In the genomic region with DNA sequence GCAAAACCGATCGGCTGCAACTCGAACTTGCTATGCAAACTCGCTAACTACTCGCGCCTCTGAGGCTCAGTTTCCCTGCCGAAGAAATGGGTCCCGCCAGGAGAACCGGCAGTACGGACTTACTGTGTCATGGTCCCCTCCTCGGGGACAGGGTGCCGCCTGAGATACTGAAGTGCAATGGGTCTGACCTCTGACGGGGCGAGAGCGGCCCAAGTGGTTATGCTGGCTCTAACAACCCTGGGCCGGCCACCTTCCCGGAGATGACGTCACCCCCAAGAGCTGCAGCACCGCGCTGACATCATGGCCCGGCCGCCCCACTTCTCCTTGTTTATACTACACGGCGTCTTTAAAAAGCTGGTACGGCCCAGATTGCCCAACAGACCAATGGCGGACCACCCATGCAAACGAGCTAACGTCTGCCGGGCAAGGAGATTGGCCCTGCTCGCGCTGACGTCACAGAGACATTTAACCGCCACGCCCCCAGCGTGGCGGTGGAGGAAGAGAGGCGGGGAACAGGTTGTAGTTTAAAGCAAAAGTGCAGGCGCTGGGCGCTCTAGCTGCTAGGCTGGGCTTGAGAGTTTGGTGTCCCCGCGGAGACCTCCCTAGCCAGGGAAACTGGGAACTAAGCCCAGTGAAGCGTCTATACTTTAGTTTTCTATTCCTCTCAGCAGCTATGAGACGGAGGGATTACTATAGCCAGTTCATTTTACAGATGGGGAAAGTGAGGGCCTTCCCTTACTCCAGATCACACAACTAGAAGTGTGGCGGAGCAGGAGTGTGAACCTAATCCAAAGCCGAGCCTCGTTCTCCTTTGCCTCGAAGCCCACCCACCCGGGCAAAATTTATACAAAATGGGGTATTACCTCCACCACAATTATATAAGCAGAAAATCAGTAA, we compare ENCODE assay signal across 8 cellular contexts. TPM values are rescaled to one million over a fixed set of nuclear protein-coding genes. Genes with fewer than 3 reads are reported as not detected.
DNase-seq lines count a peak whose midpoint lies in the region; ATAC-seq and TF ChIP-seq lines count a peak whose summit lies in the region.

No MANE protein-coding gene starts in this region.

- peak; percentile 99 for DNase-seq in CD1c-positive myeloid dendritic cell (ENCODE audit: extremely low spot score)
- DNase-seq in HK-2 (ENCODE audit: unreplicated experiment), result peak; percentile 93
- DNase-seq in NCI-H82 treated with DMSO at 0.1 percent for 48 hours (lab: John Stamatoyannopoulos, UW; ENCODE audit: unreplicated experiment), result peak; percentile 95
- DNase-seq in activated CD4-positive, alpha-beta memory T cell treated with anti-CD3 and anti-CD28 coated beads, Interleukin-2, amount 10 ng/mL, durations not matched to agents 7 days and 5 days, result peak; percentile 99
- peak; percentile 98 to 100 (median 100) for DNase-seq in dorsolateral prefrontal cortex
- DNase-seq in stimulated activated CD4-positive, alpha-beta T cell treated with anti-CD3 and anti-CD28 coated beads, Interleukin-4, amount 100 ng/mL, for 24 hours, result peak; percentile 98

- WGBS in liver, result 1% methylated on average over 48 of the region's 48 CpGs

- H3K27ac ChIP-seq in dorsolateral prefrontal cortex (peak overlapping the region; percentile 74 to 100 (median 98)), liver (ENCODE audit: low read depth in 1 of 2, low read length in 2 of 2) (peak overlapping the region; percentile 97 to 99)

- H3K4me3 Mint-ChIP-seq in activated CD4-positive, alpha-beta memory T cell treated with anti-CD3 and anti-CD28 coated beads, Interleukin-2, amount 10 ng/mL, durations not matched to agents 7 days and 5 days, result peak overlapping the region; percentile 97

- CTCF ChIA-PET in activated CD4-positive, alpha-beta memory T cell treated with anti-CD3 and anti-CD28 coated beads, Interleukin-2, amount 10 ng/mL, durations not matched to agents 7 days and 5 days (lab: Charles Lee), result interaction anchor here (1.0 to 6.6 kb wide), 11 partner anchors 8 to 183 kb away, joined by 3 to 73 read pairs (median 5); a partner anchor contains a TSS

- H3K9ac ChIP-seq in liver (ENCODE audit: low read depth in 1 of 2, low read length in 2 of 2), result peak overlapping the region; percentile 82 to 85

- no peaks in the 10 kb centered on the region for H3K9me3 Mint-ChIP-seq in activated CD4-positive, alpha-beta memory T cell treated with anti-CD3 and anti-CD28 coated beads, Interleukin-2, amount 10 ng/mL, durations not matched to agents 7 days and 5 days

- H3K27me3 ChIP-seq in dorsolateral prefrontal cortex, result no peaks in the 10 kb centered on the region
- no peaks in the 10 kb centered on the region for H3K27me3 ChIP-seq in liver (ENCODE audit: control insufficient read depth in 4 of 4, insufficient read depth in 4 of 4, low read length in 3 of 4)

- no peak for TF ChIP-seq RAD21 in liver (IDR thresholded peaks at IDR 0.05)

- H3K36me3 Mint-ChIP-seq in activated CD4-positive, alpha-beta memory T cell treated with anti-CD3 and anti-CD28 coated beads, Interleukin-2, amount 10 ng/mL, durations not matched to agents 7 days and 5 days (ENCODE audit: low read depth), result peaks cover 31% of the 10 kb centered on the region

- H3K4me1 Mint-ChIP-seq in activated CD4-positive, alpha-beta memory T cell treated with anti-CD3 and anti-CD28 coated beads, Interleukin-2, amount 10 ng/mL, durations not matched to agents 7 days and 5 days, result peaks cover 69% of the 10 kb centered on the region

- POLR2A ChIA-PET in activated CD4-positive, alpha-beta memory T cell treated with anti-CD3 and anti-CD28 coated beads, Interleukin-2, amount 10 ng/mL, durations not matched to agents 7 days and 5 days (lab: Charles Lee), result interaction anchor here (0.7 to 10.5 kb wide), 23 partner anchors 9 to 176 kb away, joined by 3 to 156 read pairs (median 3); a partner anchor contains a TSS

- peaks cover 19 to 49% (median 43%) of the 10 kb centered on the region in 4 donors for H3K4me1 ChIP-seq in liver (ENCODE audit: control insufficient read depth in 4 of 4, insufficient read depth in 4 of 4, low read length in 3 of 4)

- TF ChIP-seq CTCF in dorsolateral prefrontal cortex (IDR thresholded peaks at IDR 0.05 in 54 of 56, conservative IDR thresholded peaks at IDR 0.05 in 2 of 56; ENCODE audit: low read depth in 1 of 56, partially characterized antibody in 56 of 56) (peak in 10 of 56 donors; percentile 12 to 38 (median 14)), liver (IDR thresholded peaks at IDR 0.05; ENCODE audit: low read depth, low read length, missing input control) (no peak)

- no peaks in the 10 kb centered on the region for H3K36me3 ChIP-seq in liver (ENCODE audit: control insufficient read depth in 4 of 4, insufficient read depth in 3 of 4, low read depth in 1 of 4, low read length in 3 of 4)

- ATAC-seq in GM19455 (IDR thresholded peaks at IDR 0.05; ENCODE audit: unreplicated experiment), result peak; percentile 65

- peak overlapping the region; percentile 95 for H3K27ac Mint-ChIP-seq in activated CD4-positive, alpha-beta memory T cell treated with anti-CD3 and anti-CD28 coated beads, Interleukin-2, amount 10 ng/mL, durations not matched to agents 7 days and 5 days

- no peaks in the 10 kb centered on the region for H3K27me3 Mint-ChIP-seq in activated CD4-positive, alpha-beta memory T cell treated with anti-CD3 and anti-CD28 coated beads, Interleukin-2, amount 10 ng/mL, durations not matched to agents 7 days and 5 days

- intact Hi-C loops in dorsolateral prefrontal cortex (cut with DNase I), result loop anchor here (1.0 to 10.0 kb wide), 5 partner anchors 89 to 469 kb away; a partner anchor contains a TSS

- H3K4me3 ChIP-seq in dorsolateral prefrontal cortex (peak overlapping the region; percentile 72 to 100 (median 92)), liver (ENCODE audit: low read depth in 1 of 3, low read length in 3 of 3) (peak overlapping the region; percentile 78 to 94 (median 85))

- no peaks in the 10 kb centered on the region for H3K9me3 ChIP-seq in liver (ENCODE audit: control insufficient read depth in 4 of 4, low read length in 3 of 4)

TF ChIP-seq in liver, 16 proteins besides CTCF, POLR2A, EP300 and RAD21 (continues in another document):
- TF ChIP-seq GABPA (IDR thresholded peaks at IDR 0.05 in 1 of 2, conservative IDR thresholded peaks at IDR 0.05 in 1 of 2) (peak; percentile 64 to 81), HNF4G (IDR thresholded peaks at IDR 0.05) (no peak), FOXA2 (IDR thresholded peaks at IDR 0.05) (peak; percentile 61), YY1 (IDR thresholded peaks at IDR 0.05) (peak; percentile 97), RXRA (IDR thresholded peaks at IDR 0.05) (peak; percentile 13 to 33), JUND (IDR thresholded peaks at IDR 0.05) (peak; percentile 84 to 92)
- TF ChIP-seq, protein P1, sequence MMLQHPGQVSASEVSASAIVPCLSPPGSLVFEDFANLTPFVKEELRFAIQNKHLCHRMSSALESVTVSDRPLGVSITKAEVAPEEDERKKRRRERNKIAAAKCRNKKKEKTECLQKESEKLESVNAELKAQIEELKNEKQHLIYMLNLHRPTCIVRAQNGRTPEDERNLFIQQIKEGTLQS (IDR thresholded peaks at IDR 0.05), result peak; percentile 55
- TF ChIP-seq, protein P2, sequence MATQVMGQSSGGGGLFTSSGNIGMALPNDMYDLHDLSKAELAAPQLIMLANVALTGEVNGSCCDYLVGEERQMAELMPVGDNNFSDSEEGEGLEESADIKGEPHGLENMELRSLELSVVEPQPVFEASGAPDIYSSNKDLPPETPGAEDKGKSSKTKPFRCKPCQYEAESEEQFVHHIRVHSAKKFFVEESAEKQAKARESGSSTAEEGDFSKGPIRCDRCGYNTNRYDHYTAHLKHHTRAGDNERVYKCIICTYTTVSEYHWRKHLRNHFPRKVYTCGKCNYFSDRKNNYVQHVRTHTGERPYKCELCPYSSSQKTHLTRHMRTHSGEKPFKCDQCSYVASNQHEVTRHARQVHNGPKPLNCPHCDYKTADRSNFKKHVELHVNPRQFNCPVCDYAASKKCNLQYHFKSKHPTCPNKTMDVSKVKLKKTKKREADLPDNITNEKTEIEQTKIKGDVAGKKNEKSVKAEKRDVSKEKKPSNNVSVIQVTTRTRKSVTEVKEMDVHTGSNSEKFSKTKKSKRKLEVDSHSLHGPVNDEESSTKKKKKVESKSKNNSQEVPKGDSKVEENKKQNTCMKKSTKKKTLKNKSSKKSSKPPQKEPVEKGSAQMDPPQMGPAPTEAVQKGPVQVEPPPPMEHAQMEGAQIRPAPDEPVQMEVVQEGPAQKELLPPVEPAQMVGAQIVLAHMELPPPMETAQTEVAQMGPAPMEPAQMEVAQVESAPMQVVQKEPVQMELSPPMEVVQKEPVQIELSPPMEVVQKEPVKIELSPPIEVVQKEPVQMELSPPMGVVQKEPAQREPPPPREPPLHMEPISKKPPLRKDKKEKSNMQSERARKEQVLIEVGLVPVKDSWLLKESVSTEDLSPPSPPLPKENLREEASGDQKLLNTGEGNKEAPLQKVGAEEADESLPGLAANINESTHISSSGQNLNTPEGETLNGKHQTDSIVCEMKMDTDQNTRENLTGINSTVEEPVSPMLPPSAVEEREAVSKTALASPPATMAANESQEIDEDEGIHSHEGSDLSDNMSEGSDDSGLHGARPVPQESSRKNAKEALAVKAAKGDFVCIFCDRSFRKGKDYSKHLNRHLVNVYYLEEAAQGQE (IDR thresholded peaks at IDR 0.05), result no peak
- TF ChIP-seq, protein P3, sequence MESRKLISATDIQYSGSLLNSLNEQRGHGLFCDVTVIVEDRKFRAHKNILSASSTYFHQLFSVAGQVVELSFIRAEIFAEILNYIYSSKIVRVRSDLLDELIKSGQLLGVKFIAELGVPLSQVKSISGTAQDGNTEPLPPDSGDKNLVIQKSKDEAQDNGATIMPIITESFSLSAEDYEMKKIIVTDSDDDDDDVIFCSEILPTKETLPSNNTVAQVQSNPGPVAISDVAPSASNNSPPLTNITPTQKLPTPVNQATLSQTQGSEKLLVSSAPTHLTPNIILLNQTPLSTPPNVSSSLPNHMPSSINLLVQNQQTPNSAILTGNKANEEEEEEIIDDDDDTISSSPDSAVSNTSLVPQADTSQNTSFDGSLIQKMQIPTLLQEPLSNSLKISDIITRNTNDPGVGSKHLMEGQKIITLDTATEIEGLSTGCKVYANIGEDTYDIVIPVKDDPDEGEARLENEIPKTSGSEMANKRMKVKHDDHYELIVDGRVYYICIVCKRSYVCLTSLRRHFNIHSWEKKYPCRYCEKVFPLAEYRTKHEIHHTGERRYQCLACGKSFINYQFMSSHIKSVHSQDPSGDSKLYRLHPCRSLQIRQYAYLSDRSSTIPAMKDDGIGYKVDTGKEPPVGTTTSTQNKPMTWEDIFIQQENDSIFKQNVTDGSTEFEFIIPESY (IDR thresholded peaks at IDR 0.05), result no peak

RNA-seq across cellular contexts. Expression of a gene that starts 0.7 kb away (rescaled TPM):
- total RNA-seq in activated CD4-positive, alpha-beta memory T cell treated with anti-CD3 and anti-CD28 coated beads, Interleukin-2, amount 10 ng/mL, durations not matched to agents 7 days and 5 days, result 100 to 1,000 TPM; 142 to 143 TPM
- total RNA-seq in dorsolateral prefrontal cortex, result 10 to 100 TPM; 47.3 to 95.7 (median 68.5) TPM
- 1 to 10 TPM; 3.9 to 5.5 TPM for total RNA-seq in liver
- polyA plus RNA-seq in liver, result 1 to 10 TPM; 3.2 to 6.4 TPM

RNA-seq across cellular contexts. Expression of a gene that starts 11.3 kb away (rescaled TPM):
- total RNA-seq in activated CD4-positive, alpha-beta memory T cell treated with anti-CD3 and anti-CD28 coated beads, Interleukin-2, amount 10 ng/mL, durations not matched to agents 7 days and 5 days, result 1 to 10 TPM; 1.6 to 2.3 TPM
- total RNA-seq in dorsolateral prefrontal cortex (1 to 10 TPM in 116 of 120 experiments, under 1 TPM in 4; 0.58 to 7.9 (median 2.4) TPM), liver (10 to 100 TPM; 11.4 to 21.8 TPM)
- polyA plus RNA-seq in liver, result 10 to 100 TPM in 1 of 2 donors, 1 to 10 TPM in 1; 8.8 to 23.8 TPM

Comparison
In these comparisons a context has a peak if more than half of its experiments do, and no peak if none do; other contexts are left out.
1. Peak in every context shown above with its lines: DNase-seq, ATAC-seq, H3K4me3 ChIP-seq and H3K27ac ChIP-seq.
2. RNA of a gene that starts 0.7 kb away (total RNA-seq): 142 to 143 TPM in activated CD4-positive, alpha-beta memory T cell treated with anti-CD3 and anti-CD28 coated beads, Interleukin-2, amount 10 ng/mL, durations not matched to agents 7 days and 5 days and 47.3 to 95.7 TPM in dorsolateral prefrontal cortex; 3.9 to 5.5 TPM in liver; every median in the first group is over 4 times any median in the second.